Comparison of ENCODE assay signal across 19 cellular contexts in the genomic region with DNA sequence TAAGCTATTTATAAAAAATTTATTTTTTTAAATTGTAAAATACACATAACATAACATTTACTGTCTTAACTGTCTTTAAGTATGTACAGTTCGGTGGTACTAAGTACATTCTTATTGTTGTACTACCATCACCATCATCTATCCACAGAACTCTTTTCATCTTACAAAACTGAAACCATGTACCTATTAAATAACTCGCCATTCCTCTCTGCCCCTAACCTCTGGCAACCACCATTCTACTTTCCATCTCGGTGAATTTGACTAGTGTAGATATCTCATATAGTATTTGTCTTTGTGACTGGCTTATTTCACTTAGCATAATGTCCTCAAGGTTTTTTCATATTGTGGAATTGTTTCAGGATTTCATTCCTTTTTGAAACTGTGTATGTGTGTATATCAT. TPM values are rescaled to one million over a fixed set of nuclear protein-coding genes. Genes with fewer than 3 reads are reported as not detected.
DNase-seq lines count a peak whose midpoint lies in the region; ATAC-seq and TF ChIP-seq lines count a peak whose summit lies in the region.
"Had no signal": no experiment of that assay in that cellular context is flagged by ENCODE, and none has a peak within 500 bp of the region (broad histone marks: within the 10 kb centered on the region; RNA-seq: fewer than 3 reads in every experiment).

No MANE protein-coding gene starts in this region.

- TF ChIP-seq CTCF in KMS-11 (conservative IDR thresholded peaks at IDR 0.05; ENCODE audit: low read depth, low read length): no peak
- no peak for TF ChIP-seq CTCF in psoas muscle (IDR thresholded peaks at IDR 0.05)
- no peak for TF ChIP-seq CTCF in GM13977 (IDR thresholded peaks at IDR 0.05; ENCODE audit: extremely low read depth, insufficient read depth, missing control alignments)

- peaks cover 13% of the 10 kb centered on the region for H4K20me1 ChIP-seq in KMS-11 (ENCODE audit: insufficient read depth)

- in situ Hi-C loops in GM13977 (cut with MboI; ENCODE audit: low pct_unique_long_range_greater_than_20kb, low sequenced_read_pairs, unreplicated experiment): no loop called here

- CTCF ChIA-PET in activated CD4-positive, alpha-beta T cell treated with anti-CD3 and anti-CD28 coated beads for 36 hours (lab: Charles Lee): interaction anchor here (0.7 to 1.5 kb wide), 7 partner anchors 13 to 101 kb away, joined by 3 to 6 read pairs (median 4); a partner anchor contains a TSS

- H3K27ac ChIP-seq in KMS-11 (no peak overlapping the region), psoas muscle (peak overlapping the region; percentile 61)
- H3K27ac ChIP-seq: 22Rv1, C4-2B, GM23248, SJCRH30 had no signal

- POLR2A ChIA-PET in activated CD4-positive, alpha-beta T cell treated with anti-CD3 and anti-CD28 coated beads for 36 hours (lab: Charles Lee): no interaction called here

- no peak for DNase-seq in activated CD4-positive, alpha-beta T cell treated with anti-CD3 and anti-CD28 coated beads for 36 hours
- DNase-seq in activated CD4-positive, alpha-beta T cell treated with anti-CD3 and anti-CD28 coated beads, Interleukin-2, amount 50 U/mL, for 48 hours: no peak
- DNase-seq in activated naive CD8-positive, alpha-beta T cell treated with anti-CD3 and anti-CD28 coated beads, Interleukin-2, amount 50 U/mL, for 24 hours: no peak
- DNase-seq in psoas muscle (no peak), hypothalamus (lab: John Stamatoyannopoulos, UW) (no peak), GM13977 (ENCODE audit: low spot score) (no peak)
- DNase-seq: AML-193, Caco-2, GF-D8, GM23248, NCI-H1930, NCI-H345, NCI-H524 treated with DMSO at 0.1 percent for 48 hours, SJCRH30 had no signal

- peaks cover 11% of the 10 kb centered on the region for H3K9me3 ChIP-seq in psoas muscle
- H3K9me3 ChIP-seq: Caco-2 had no signal

- no peaks in the 10 kb centered on the region for H3K36me3 ChIP-seq in KMS-11 (ENCODE audit: insufficient read depth)
- no peaks in the 10 kb centered on the region for H3K36me3 ChIP-seq in psoas muscle (ENCODE audit: insufficient read depth in 1 of 2, low read depth in 1 of 2)
- H3K36me3 ChIP-seq: HAP-1, SJCRH30 had no signal

- H3K4me3 ChIP-seq in KMS-11 (IDR thresholded peaks at IDR 0.05; ENCODE audit: insufficient read depth, low read depth, low read length) (no peak overlapping the region), psoas muscle (no peak overlapping the region)
- H3K4me3 ChIP-seq: GM23248, HAP-1, SJCRH30 had no signal

- peak overlapping the region; percentile 29; the same call in 1 of the 2 replicates for H3K4me2 ChIP-seq in KMS-11

- peaks cover 53% of the 10 kb centered on the region for H3K4me1 ChIP-seq in KMS-11 (ENCODE audit: low read depth, poor library complexity, severe bottlenecking)
- H3K4me1 ChIP-seq in psoas muscle: peaks cover 49% of the 10 kb centered on the region
- H3K4me1 ChIP-seq: Caco-2, SJCRH30 had no signal

- WGBS in psoas muscle, 3 donors: 68 to 80% (median 79%) methylated on average over 3 of the region's 3 CpGs

- ATAC-seq in activated CD4-positive, alpha-beta T cell treated with anti-CD3 and anti-CD28 coated beads for 36 hours: peak; percentile 47
- peak; percentile 46 for ATAC-seq in activated naive CD8-positive, alpha-beta T cell treated with anti-CD3 and anti-CD28 coated beads, Interleukin-2, amount 50 U/mL, for 24 hours
- ATAC-seq in psoas muscle: peak in 1 of 4 donors; percentile 28
- ATAC-seq in HG03159 (IDR thresholded peaks at IDR 0.05; ENCODE audit: unreplicated experiment): no peak

- H3K9ac ChIP-seq in KMS-11: no peak overlapping the region
- H3K9ac ChIP-seq: GM23248 had no signal

- H3K79me2 ChIP-seq in KMS-11 (ENCODE audit: insufficient read depth, low read depth): peaks cover 88% of the 10 kb centered on the region; the same call in 1 of the 2 replicates

- H3K36me3 Mint-ChIP-seq in activated CD4-positive, alpha-beta T cell treated with anti-CD3 and anti-CD28 coated beads for 36 hours (ENCODE audit: low read depth): peaks cover 17% of the 10 kb centered on the region
- peaks cover 16% of the 10 kb centered on the region for H3K36me3 Mint-ChIP-seq in activated naive CD8-positive, alpha-beta T cell treated with anti-CD3 and anti-CD28 coated beads, Interleukin-2, amount 50 U/mL, for 24 hours (ENCODE audit: low read depth)

- intact Hi-C loops in activated CD4-positive, alpha-beta T cell treated with anti-CD3 and anti-CD28 coated beads for 36 hours (cut with DNase I, micrococcal nuclease): no loop called here
- intact Hi-C loops in psoas muscle (cut with DNase I): no loop called here

- no peaks in the 10 kb centered on the region for H3K27me3 Mint-ChIP-seq in activated CD4-positive, alpha-beta T cell treated with anti-CD3 and anti-CD28 coated beads for 36 hours
- no peaks in the 10 kb centered on the region for H3K27me3 Mint-ChIP-seq in activated naive CD8-positive, alpha-beta T cell treated with anti-CD3 and anti-CD28 coated beads, Interleukin-2, amount 50 U/mL, for 24 hours

- H3K4me1 Mint-ChIP-seq in activated CD4-positive, alpha-beta T cell treated with anti-CD3 and anti-CD28 coated beads for 36 hours: peaks cover 66% of the 10 kb centered on the region
- H3K4me1 Mint-ChIP-seq in activated naive CD8-positive, alpha-beta T cell treated with anti-CD3 and anti-CD28 coated beads, Interleukin-2, amount 50 U/mL, for 24 hours: peaks cover 70% of the 10 kb centered on the region

- peaks cover 9% of the 10 kb centered on the region for H3K9me3 Mint-ChIP-seq in activated CD4-positive, alpha-beta T cell treated with anti-CD3 and anti-CD28 coated beads for 36 hours (ENCODE audit: low read depth)
- H3K9me3 Mint-ChIP-seq in activated naive CD8-positive, alpha-beta T cell treated with anti-CD3 and anti-CD28 coated beads, Interleukin-2, amount 50 U/mL, for 24 hours: peaks cover 5% of the 10 kb centered on the region

- H3K27ac Mint-ChIP-seq in activated CD4-positive, alpha-beta T cell treated with anti-CD3 and anti-CD28 coated beads for 36 hours: no peak overlapping the region
- H3K27ac Mint-ChIP-seq in activated naive CD8-positive, alpha-beta T cell treated with anti-CD3 and anti-CD28 coated beads, Interleukin-2, amount 50 U/mL, for 24 hours: peak overlapping the region; percentile 14

- no peak overlapping the region for H3K4me3 Mint-ChIP-seq in activated CD4-positive, alpha-beta T cell treated with anti-CD3 and anti-CD28 coated beads for 36 hours
- no peak overlapping the region for H3K4me3 Mint-ChIP-seq in activated naive CD8-positive, alpha-beta T cell treated with anti-CD3 and anti-CD28 coated beads, Interleukin-2, amount 50 U/mL, for 24 hours

- H3K27me3 ChIP-seq in KMS-11 (ENCODE audit: insufficient read depth, low read depth) (no peaks in the 10 kb centered on the region), psoas muscle (ENCODE audit: insufficient read depth in 3 of 3, low read length in 2 of 3) (no peaks in the 10 kb centered on the region)
- H3K27me3 ChIP-seq: SJCRH30 had no signal

- no peak overlapping the region for H2AFZ ChIP-seq in KMS-11 (ENCODE audit: low read depth)
- H2AFZ ChIP-seq: GM23248 had no signal

RNA-seq across cellular contexts. Expression of a gene that starts 22.6 kb away (rescaled TPM):
- 10 to 100 TPM; 43.3 to 56.3 TPM for total RNA-seq in activated CD4-positive, alpha-beta T cell treated with anti-CD3 and anti-CD28 coated beads for 36 hours
- 100 to 1,000 TPM in 2 of 4 donors, 10 to 100 TPM in 2; 73.1 to 108 (median 90.6) TPM for total RNA-seq in psoas muscle
- 100 to 1,000 TPM in 1 of 3 donors, 10 to 100 TPM in 2; 31.3 to 132 (median 57.3) TPM for polyA plus RNA-seq in psoas muscle
